21 cellular contexts compared by ENCODE assay signal in genomic region chr10:24205846-24206245, GRCh38. TPM values are rescaled to one million over a fixed set of nuclear protein-coding genes. Genes with fewer than 3 reads are reported as not detected.
DNase-seq lines count a peak whose midpoint lies in the region; ATAC-seq, FAIRE-seq and TF ChIP-seq lines count a peak whose summit lies in the region.
"Had no signal": no experiment of that assay in that cellular context is flagged by ENCODE, and none has a peak within 500 bp of the region (broad histone marks: within the 10 kb centered on the region; RNA-seq: fewer than 3 reads in every experiment).

No MANE protein-coding gene starts in this region.

- H3K36me3 ChIP-seq in heart right ventricle (no peaks in the 10 kb centered on the region), right atrium auricular region (no peaks in the 10 kb centered on the region), astrocyte (ENCODE audit: insufficient read depth, low read length) (no peaks in the 10 kb centered on the region), hepatocyte (replicated peaks; ENCODE audit: insufficient read depth, low read depth) (no peaks in the 10 kb centered on the region), thyroid gland (no peaks in the 10 kb centered on the region)
- H3K36me3 ChIP-seq: BLaER1 treated with 17β-estradiol and CSF1 and Interleukin-3, amounts not matched to agents 10 nM and 100 nM had no signal

- H3K27ac Mint-ChIP-seq in astrocyte (ENCODE audit: unreplicated experiment), result no peak overlapping the region
- H3K27ac Mint-ChIP-seq: CD8-positive, alpha-beta memory T cell; GM23338 had no signal

- H3K9me3 ChIP-seq in heart right ventricle (no peaks in the 10 kb centered on the region), right atrium auricular region (no peaks in the 10 kb centered on the region), astrocyte (ENCODE audit: insufficient read depth, low read depth, low read length) (no peaks in the 10 kb centered on the region), hepatocyte (ENCODE audit: low read depth) (no peaks in the 10 kb centered on the region), thyroid gland (no peaks in the 10 kb centered on the region)
- H3K9me3 ChIP-seq: A549; BLaER1 treated with 17β-estradiol and CSF1 and Interleukin-3, amounts not matched to agents 10 nM and 100 nM had no signal

- no peaks in the 10 kb centered on the region for H3K27me3 Mint-ChIP-seq in astrocyte (ENCODE audit: low read depth, unreplicated experiment)

- intact Hi-C loops in heart right ventricle (cut with DNase I) (loop anchor here in 4 of 10 donors (5.0 to 10.0 kb wide), 4 partner anchors 151 to 309 kb away; no protein-coding TSS in a partner anchor), thyroid gland (cut with DNase I) (no loop called here)

- H3K4me3 ChIP-seq in heart right ventricle (no peak overlapping the region), right atrium auricular region (no peak overlapping the region), astrocyte (ENCODE audit: insufficient read depth, low read depth, low read length) (no peak overlapping the region), hepatocyte (no peak overlapping the region), thyroid gland (replicated peaks in 1 of 3) (no peak overlapping the region)
- H3K4me3 ChIP-seq: A549; BLaER1 treated with 17β-estradiol and CSF1 and Interleukin-3, amounts not matched to agents 10 nM and 100 nM; GM23338 had no signal

- FAIRE-seq in astrocyte (lab: Jason Lieb, UNC), result no peak
- FAIRE-seq: A549, G401.6, GM12891, GM18507 had no signal

- H3K27me3 ChIP-seq in heart right ventricle (peaks cover 0 to 22% (median 0%) of the 10 kb centered on the region in 7 donors), right atrium auricular region (no peaks in the 10 kb centered on the region), astrocyte (ENCODE audit: insufficient read depth, low read length) (no peaks in the 10 kb centered on the region), hepatocyte (no peaks in the 10 kb centered on the region), thyroid gland (no peaks in the 10 kb centered on the region)
- H3K27me3 ChIP-seq: BLaER1 treated with 17β-estradiol and CSF1 and Interleukin-3, amounts not matched to agents 10 nM and 100 nM had no signal

- H3K4me1 Mint-ChIP-seq in astrocyte (ENCODE audit: low read depth, unreplicated experiment), result peaks cover 18% of the 10 kb centered on the region

- ATAC-seq in heart right ventricle (no peak), GM19455 (IDR thresholded peaks at IDR 0.05; ENCODE audit: unreplicated experiment) (no peak)
- ATAC-seq: A549, GM23338, HCT116, Panc1, Right ventricle myocardium inferior had no signal

- no peaks in the 10 kb centered on the region for H3K36me3 Mint-ChIP-seq in astrocyte (ENCODE audit: low read depth, unreplicated experiment)
- H3K36me3 Mint-ChIP-seq: CD8-positive, alpha-beta memory T cell had no signal

- no peaks in the 10 kb centered on the region for H4K20me1 ChIP-seq in astrocyte (ENCODE audit: insufficient read depth, low read length)
- no peaks in the 10 kb centered on the region for H4K20me1 ChIP-seq in hepatocyte (ENCODE audit: insufficient read depth, poor library complexity, severe bottlenecking)
- H4K20me1 ChIP-seq: BLaER1 treated with 17β-estradiol and CSF1 and Interleukin-3, amounts not matched to agents 10 nM and 100 nM had no signal

- H2AFZ ChIP-seq in astrocyte (ENCODE audit: low read depth, low read length) (no peak overlapping the region), hepatocyte (no peak overlapping the region)
- H2AFZ ChIP-seq: GM23338 had no signal

- H3K79me2 ChIP-seq in astrocyte (ENCODE audit: insufficient read depth, low read length) (no peaks in the 10 kb centered on the region), hepatocyte (peaks cover 8% of the 10 kb centered on the region)

- H3K27ac ChIP-seq in heart right ventricle (peak overlapping the region in 6 of 10 donors; percentile 90 to 96 (median 95)), right atrium auricular region (peak overlapping the region in 1 of 2 donors; percentile 97), astrocyte (ENCODE audit: low read depth, low read length) (no peak overlapping the region), hepatocyte (peak overlapping the region; percentile 94), thyroid gland (peak overlapping the region in 2 of 3 donors; percentile 94 to 99)
- H3K27ac ChIP-seq: A549; BLaER1 treated with 17β-estradiol and CSF1 and Interleukin-3, amounts not matched to agents 10 nM and 100 nM had no signal

- TF ChIP-seq POLR2A in thyroid gland (IDR thresholded peaks at IDR 0.05), result no peak

- WGBS in heart right ventricle, 2 donors, result 82 to 87% methylated on average over 7 of the region's 7 CpGs
- WGBS in hepatocyte (ENCODE audit: low lambda C conversion rate, missing lambda C conversion rate), result 64% methylated on average over 7 of the region's 7 CpGs
- WGBS in thyroid gland, 2 donors, result 77 to 81% methylated on average over 7 of the region's 7 CpGs

- TF ChIP-seq CTCF in heart right ventricle (IDR thresholded peaks at IDR 0.05) (no peak), right atrium auricular region (IDR thresholded peaks at IDR 0.05) (no peak), astrocyte (IDR thresholded peaks at IDR 0.05; ENCODE audit: insufficient read depth, low read depth, low read length) (no peak), hepatocyte (IDR thresholded peaks at IDR 0.05; ENCODE audit: poor library complexity) (no peak), thyroid gland (IDR thresholded peaks at IDR 0.05) (no peak)

- DNase-seq in heart right ventricle (no peak), right atrium auricular region (ENCODE audit: low spot score) (no peak), astrocyte (ENCODE audit: low read depth) (peak; percentile 10), hepatocyte (ENCODE audit: low spot score) (no peak), thyroid gland (no peak), MV-4-11 (lab: John Stamatoyannopoulos, UW) (no peak), SKM-1 (lab: John Stamatoyannopoulos, UW; ENCODE audit: unreplicated experiment) (no peak)
- DNase-seq: CD8-positive, alpha-beta memory T cell; DND-41; NCI-H146; NCI-H524 had no signal

- H3K4me2 ChIP-seq in astrocyte (ENCODE audit: low read length) (no peak overlapping the region), hepatocyte (no peak overlapping the region)
- H3K4me2 ChIP-seq: A549, GM23338 had no signal

- H3K9me3 Mint-ChIP-seq in astrocyte (ENCODE audit: unreplicated experiment), result no peaks in the 10 kb centered on the region
- H3K9me3 Mint-ChIP-seq: CD8-positive, alpha-beta memory T cell had no signal

- no peak overlapping the region for H3K4me3 Mint-ChIP-seq in astrocyte (ENCODE audit: unreplicated experiment)
- H3K4me3 Mint-ChIP-seq: CD8-positive, alpha-beta memory T cell; GM23338 had no signal

- peaks cover 5 to 64% (median 34%) of the 10 kb centered on the region in 9 donors for H3K4me1 ChIP-seq in heart right ventricle
- peaks cover 0 to 38% of the 10 kb centered on the region in 2 donors for H3K4me1 ChIP-seq in right atrium auricular region
- H3K4me1 ChIP-seq in astrocyte (ENCODE audit: insufficient read depth, low read length), result peaks cover 14% of the 10 kb centered on the region
- peaks cover 32% of the 10 kb centered on the region for H3K4me1 ChIP-seq in hepatocyte (ENCODE audit: insufficient read depth)
- H3K4me1 ChIP-seq in thyroid gland, result peaks cover 53 to 63% of the 10 kb centered on the region in 2 donors

- no peaks in the 10 kb centered on the region for H3K9me2 ChIP-seq in hepatocyte (replicated peaks; ENCODE audit: insufficient read depth)

- H3K9ac ChIP-seq in astrocyte (ENCODE audit: low read length), result no peak overlapping the region
- H3K9ac ChIP-seq: BLaER1 treated with 17β-estradiol and CSF1 and Interleukin-3, amounts not matched to agents 10 nM and 100 nM had no signal

RNA-seq across cellular contexts. Expression of gene KIAA1217, which starts 3.1 kb away (rescaled TPM):
- total RNA-seq in heart right ventricle, result 10 to 100 TPM; 27.9 to 49.5 (median 38.8) TPM
- polyA plus RNA-seq in heart right ventricle, result 10 to 100 TPM in 1 of 2 donors, 1 to 10 TPM in 1; 6.9 to 31.7 TPM
- 10 to 100 TPM; 24.0 to 33.3 TPM for total RNA-seq in right atrium auricular region
- 31.8 and 43.5 TPM in 2 replicates for total RNA-seq in astrocyte
- 20.1 and 33.2 TPM in 2 replicates for total RNA-seq in hepatocyte
- 31.6 and 36.7 TPM in 2 replicates for polyA plus RNA-seq in hepatocyte
- 100 to 1,000 TPM in 1 of 4 donors, 10 to 100 TPM in 3; 67.3 to 104 (median 89.8) TPM for total RNA-seq in thyroid gland
- polyA plus RNA-seq: CD8-positive, alpha-beta memory T cell had no signal
